Comparison of ENCODE assay signal across 1 cellular context in genomic region chr13:113939905-113940339, GRCh38.
A peak's percentile ranks its signal among the peaks of the same experiment; 100 is the strongest.
TF ChIP-seq lines count a peak whose summit lies in the region.

No MANE protein-coding gene starts in this region.

TF ChIP-seq in HepG2, 621 proteins besides CTCF, POLR2A, EP300 and RAD21 (continued from another document):
- TF ChIP-seq CREB3 (CRISPR knock-in tag; IDR thresholded peaks at IDR 0.05) (no peak), HNF4A (CRISPR knock-in tag; IDR thresholded peaks at IDR 0.05) (peak; percentile 77), GABPB1 (CRISPR knock-in tag; IDR thresholded peaks at IDR 0.05) (no peak), SMYD3 (CRISPR knock-in tag; IDR thresholded peaks at IDR 0.05) (no peak), PATZ1 (CRISPR knock-in tag; IDR thresholded peaks at IDR 0.05) (0 out of 2 replicates have a peak, but pooled peaks have one; percentile 15), HDAC2 (CRISPR knock-in tag; IDR thresholded peaks at IDR 0.05) (no peak), FOXJ3 (CRISPR knock-in tag; IDR thresholded peaks at IDR 0.05; ENCODE audit: borderline replicate concordance) (no peak), HOXA3 (CRISPR knock-in tag; IDR thresholded peaks at IDR 0.05) (no peak), NRL (CRISPR knock-in tag; IDR thresholded peaks at IDR 0.05; ENCODE audit: borderline replicate concordance) (0 out of 2 replicates have a peak, but pooled peaks have one; percentile 23), ZNF713 (CRISPR knock-in tag; IDR thresholded peaks at IDR 0.05) (no peak), HNRNPL (IDR thresholded peaks at IDR 0.05; ENCODE audit: low read depth, low read length) (no peak), POLR2G (IDR thresholded peaks at IDR 0.05; ENCODE audit: low read depth, low read length) (no peak), ZNF441 (CRISPR knock-in tag; IDR thresholded peaks at IDR 0.05; ENCODE audit: borderline replicate concordance) (no peak), ZC3H13 (CRISPR knock-in tag; IDR thresholded peaks at IDR 0.05) (no peak), SOX6 (IDR thresholded peaks at IDR 0.05) (no peak), SOX6 (CRISPR knock-in tag; IDR thresholded peaks at IDR 0.05) (no peak)
TF ChIP-seq in HepG2: peak in this region for 7.
